ENCODE assay signal across 19 cellular contexts in genomic region chr2:235549735-235550377, GRCh38. TPM values are rescaled to one million over a fixed set of nuclear protein-coding genes. Genes with fewer than 3 reads are reported as not detected.
DNase-seq lines count a peak whose midpoint lies in the region; ATAC-seq, FAIRE-seq and TF ChIP-seq lines count a peak whose summit lies in the region.
"Had no signal": no experiment of that assay in that cellular context is flagged by ENCODE, and none has a peak within 500 bp of the region (broad histone marks: within the 10 kb centered on the region; RNA-seq: fewer than 3 reads in every experiment).

No MANE protein-coding gene starts in this region.

- no peak overlapping the region for H2BK120ac ChIP-seq in H1 (replicated peaks; ENCODE audit: low read depth, low read length)
- H2BK120ac ChIP-seq in trophoblast cell (ENCODE audit: insufficient read depth, low read length, poor library complexity) = no peak overlapping the region

- DNase-seq in H1 (ENCODE audit: low read depth in 1 of 2, low spot score in 2 of 2) (no peak), trophoblast cell (no peak), upper lobe of right lung (peak; percentile 36), SKM-1 (lab: John Stamatoyannopoulos, UW; ENCODE audit: unreplicated experiment) (no peak)
- DNase-seq in stimulated activated CD4-positive, alpha-beta T cell treated with anti-CD3 and anti-CD28 coated beads, Interleukin-15, amount 100 ng/mL, for 24 hours = no peak
- DNase-seq: Calu3; CD8-positive, alpha-beta T cell; DMS79 treated with DMSO at 0.1 percent for 48 hours; GF-D8; H7 had no signal

- H3K23me2 ChIP-seq in H1 (ENCODE audit: low read depth, low read length) = no peaks in the 10 kb centered on the region

- H4K5ac ChIP-seq in H1 (ENCODE audit: insufficient read length, low read depth, low read length) = no peak overlapping the region

- POLR2A ChIA-PET in H1 (lab: Charles Lee; ENCODE audit: partially characterized antibody) = interaction anchor here (1.9 kb wide), 1 partner anchor 44 kb away, joined by 5 read pairs; no protein-coding TSS in a partner anchor

- H3K79me2 ChIP-seq in H1 (ENCODE audit: control insufficient read depth in 1 of 2, insufficient read depth in 2 of 2, low read length in 2 of 2) (peaks cover 0 to 85% of the 10 kb centered on the region in 2 experiments; a peak in 2 of 4 replicates), trophoblast cell (ENCODE audit: control insufficient read depth, insufficient read depth, low read length, poor library complexity) (peaks cover 7% of the 10 kb centered on the region)

- H3K14ac ChIP-seq in H1 (ENCODE audit: insufficient read length) = no peak overlapping the region
- no peak overlapping the region for H3K14ac ChIP-seq in trophoblast cell (ENCODE audit: low read length)

- H3K18ac ChIP-seq in H1 (ENCODE audit: extremely low read depth, low read length) (no peak overlapping the region), trophoblast cell (ENCODE audit: low read length) (no peak overlapping the region)

- H3K27ac ChIP-seq in VCaP (0 out of 2 replicates have a peak overlapping the region, but pooled peaks have one; percentile 11), H1 (ENCODE audit: low read depth, low read length) (no peak overlapping the region), trophoblast cell (ENCODE audit: low read depth, low read length) (no peak overlapping the region), upper lobe of right lung (no peak overlapping the region)
- H3K27ac ChIP-seq: BLaER1 treated with 17β-estradiol and CSF1 and Interleukin-3, amounts not matched to agents 10 nM and 100 nM had no signal

- intact Hi-C loops in upper lobe of right lung (cut with DNase I) = no loop called here

- TF ChIP-seq RAD21 in H1 (IDR thresholded peaks at IDR 0.05 in 1 of 2, conservative IDR thresholded peaks at IDR 0.05 in 1 of 2; ENCODE audit: low read depth in 2 of 2, low read length in 2 of 2) = no peak

- TF ChIP-seq CTCF in VCaP (conservative IDR thresholded peaks at IDR 0.05) (no peak), H1 (IDR thresholded peaks at IDR 0.05; ENCODE audit: control extremely low read depth in 1 of 3, insufficient read depth in 1 of 3, low read depth in 1 of 3, low read length in 3 of 3) (no peak), upper lobe of right lung (IDR thresholded peaks at IDR 0.05) (no peak)

- H2AFZ ChIP-seq in H1 (ENCODE audit: low read length) (no peak overlapping the region), trophoblast cell (ENCODE audit: insufficient read depth, low read length, poor library complexity) (no peak overlapping the region)
- H2AFZ ChIP-seq: GM23338 had no signal

- FAIRE-seq in H1 (lab: Jason Lieb, UNC) = no peak
- FAIRE-seq: GM12878, GM19239, HepG2 had no signal

- no peak for TF ChIP-seq EP300 in H1 (IDR thresholded peaks at IDR 0.05; ENCODE audit: borderline replicate concordance in 1 of 2, low read depth in 2 of 2, low read length in 2 of 2)

- H3K79me1 ChIP-seq in H1 (ENCODE audit: low read depth, low read length) (peaks cover 20% of the 10 kb centered on the region), trophoblast cell (ENCODE audit: low read length) (no peaks in the 10 kb centered on the region)

- no peak for TF ChIP-seq POLR2A in H1 (IDR thresholded peaks at IDR 0.05; ENCODE audit: control extremely low read depth in 1 of 2, low read depth in 2 of 2, low read length in 2 of 2)

- H3K4me3 ChIP-seq in H1 (ENCODE audit: extremely low read depth in 1 of 4, insufficient read depth in 2 of 4, low read depth in 3 of 4, low read length in 4 of 4) (no peak overlapping the region), trophoblast cell (ENCODE audit: low read depth, low read length) (no peak overlapping the region), upper lobe of right lung (no peak overlapping the region)
- H3K4me3 ChIP-seq: BLaER1 treated with 17β-estradiol and CSF1 and Interleukin-3, amounts not matched to agents 10 nM and 100 nM; GM12878; GM23338 had no signal

- H2BK12ac ChIP-seq in H1 (ENCODE audit: low read depth, low read length) (no peak overlapping the region), trophoblast cell (ENCODE audit: low read length) (no peak overlapping the region)

- no peak overlapping the region for H4K12ac ChIP-seq in trophoblast cell (ENCODE audit: low read depth, low read length)

- no peak overlapping the region for H3K56ac ChIP-seq in H1 (replicated peaks; ENCODE audit: insufficient read length, low read depth, low read length)

- no peak overlapping the region for H3K4ac ChIP-seq in H1 (replicated peaks; ENCODE audit: insufficient read length, low read depth, low read length)
- peak overlapping the region; percentile 9 for H3K4ac ChIP-seq in trophoblast cell (ENCODE audit: low read depth, low read length)

- CTCF ChIA-PET in H1 (lab: Charles Lee; ENCODE audit: partially characterized antibody) = interaction anchor here (0.6 to 4.0 kb wide), 12 partner anchors 13 to 196 kb away, joined by 3 to 25 read pairs (median 3); no protein-coding TSS in a partner anchor

- H4K8ac ChIP-seq in H1 (ENCODE audit: extremely low read depth, insufficient read depth, low read length) = peak overlapping the region; percentile 72
- H4K8ac ChIP-seq in trophoblast cell (ENCODE audit: low read depth, low read length) = no peak overlapping the region

- no peaks in the 10 kb centered on the region for H3K27me3 ChIP-seq in H1 (replicated peaks in 1 of 4; ENCODE audit: control insufficient read depth in 3 of 4, extremely low read depth in 1 of 4, insufficient read depth in 3 of 4, low read length in 3 of 4)
- no peaks in the 10 kb centered on the region for H3K27me3 ChIP-seq in trophoblast cell (ENCODE audit: insufficient read depth, low read length)
- H3K27me3 ChIP-seq in upper lobe of right lung = no peaks in the 10 kb centered on the region
- H3K27me3 ChIP-seq: BLaER1 treated with 17β-estradiol and CSF1 and Interleukin-3, amounts not matched to agents 10 nM and 100 nM had no signal

- no peak for ATAC-seq in upper lobe of right lung
- no peak for ATAC-seq in GM19395 (IDR thresholded peaks at IDR 0.05; ENCODE audit: unreplicated experiment)
- ATAC-seq: CD8-positive, alpha-beta T cell; GM12878; GM23338; HepG2 had no signal

- H2BK5ac ChIP-seq in H1 (ENCODE audit: low read depth, low read length) (peak overlapping the region; percentile 37), trophoblast cell (ENCODE audit: low read depth, low read length, poor library complexity) (no peak overlapping the region)

- H4K91ac ChIP-seq in H1 (replicated peaks; ENCODE audit: insufficient read length, low read length) (no peak overlapping the region), trophoblast cell (ENCODE audit: low read depth, low read length) (no peak overlapping the region)

- H3K36me3 ChIP-seq in H1 (ENCODE audit: control insufficient read depth in 2 of 4, insufficient read depth in 4 of 4, low read length in 3 of 4) = no peaks in the 10 kb centered on the region
- H3K36me3 ChIP-seq in trophoblast cell (ENCODE audit: control insufficient read depth in 1 of 2, insufficient read depth in 2 of 2, low read length in 2 of 2) = no peaks in the 10 kb centered on the region
- H3K36me3 ChIP-seq in upper lobe of right lung = no peaks in the 10 kb centered on the region
- H3K36me3 ChIP-seq: BLaER1 treated with 17β-estradiol and CSF1 and Interleukin-3, amounts not matched to agents 10 nM and 100 nM had no signal

- H3K9me3 ChIP-seq in H1 (ENCODE audit: insufficient read depth in 2 of 2, low read depth in 1 of 2, low read length in 1 of 2) (no peaks in the 10 kb centered on the region), trophoblast cell (ENCODE audit: insufficient read depth, low read depth, low read length) (no peaks in the 10 kb centered on the region), upper lobe of right lung (no peaks in the 10 kb centered on the region)
- H3K9me3 ChIP-seq: BLaER1 treated with 17β-estradiol and CSF1 and Interleukin-3, amounts not matched to agents 10 nM and 100 nM had no signal

- H3K9ac ChIP-seq in H1 (replicated peaks in 1 of 4; ENCODE audit: extremely low read depth in 1 of 4, low read depth in 3 of 4, low read length in 3 of 4) (no peak overlapping the region), trophoblast cell (ENCODE audit: low read length) (no peak overlapping the region)
- H3K9ac ChIP-seq: BLaER1 treated with 17β-estradiol and CSF1 and Interleukin-3, amounts not matched to agents 10 nM and 100 nM had no signal

- 91% methylated on average over 19 of the region's 19 CpGs; no CpG with 5 or more reads in 1 of the 2 experiments for WGBS in H1 (ENCODE audit: extremely low coverage in 1 of 2, insufficient coverage in 1 of 2, insufficient read length in 1 of 2, insufficient replicate concordance in 2 of 2, low coverage in 1 of 2, low lambda C conversion rate in 2 of 2, missing lambda C conversion rate in 1 of 2), 2 experiments
- no CpG with 5 or more reads among the region's 19 CpGs for WGBS in trophoblast cell (ENCODE audit: extremely low coverage, insufficient coverage, insufficient read length)

- H2BK20ac ChIP-seq in H1 (ENCODE audit: low read length) = no peak overlapping the region

- H3K4me2 ChIP-seq in H1 (ENCODE audit: insufficient read depth in 1 of 2, low read depth in 2 of 2, low read length in 2 of 2) (no peak overlapping the region), trophoblast cell (ENCODE audit: low read length) (no peak overlapping the region)
- H3K4me2 ChIP-seq: BLaER1 treated with 17β-estradiol and CSF1 and Interleukin-3, amounts not matched to agents 10 nM and 100 nM; GM23338 had no signal

- peaks cover 0 to 14% (median 4%) of the 10 kb centered on the region in 4 experiments; a peak in 3 of 7 replicates for H3K4me1 ChIP-seq in H1 (replicated peaks in 1 of 4; ENCODE audit: control insufficient read depth in 3 of 4, insufficient read depth in 4 of 4, low read length in 3 of 4)
- peaks cover 16 to 17% of the 10 kb centered on the region in 2 experiments for H3K4me1 ChIP-seq in trophoblast cell (ENCODE audit: control insufficient read depth in 1 of 2, insufficient read depth in 2 of 2, low read length in 2 of 2)
- peaks cover 29% of the 10 kb centered on the region for H3K4me1 ChIP-seq in upper lobe of right lung

- no peak overlapping the region for H2AK5ac ChIP-seq in H1 (ENCODE audit: low read depth, low read length)
- H2AK5ac ChIP-seq in trophoblast cell (ENCODE audit: low read length) = no peak overlapping the region

- H4K20me1 ChIP-seq in H1 (replicated peaks in 1 of 2; ENCODE audit: control insufficient read depth in 1 of 2, insufficient read depth in 2 of 2, low read length in 2 of 2) = peaks cover 2 to 38% of the 10 kb centered on the region in 2 experiments

- H2BK15ac ChIP-seq in H1 (ENCODE audit: low read length) = no peak overlapping the region

- H3K23ac ChIP-seq in H1 (ENCODE audit: insufficient read length) (no peak overlapping the region), trophoblast cell (ENCODE audit: low read length) (no peak overlapping the region)

RNA-seq across cellular contexts. Expression of gene AGAP1, which starts 56.0 kb away (rescaled TPM):
- 39.4 and 40.5 TPM in 2 replicates for total RNA-seq in H1 (2021; fragmentation: NEBNext Ultra II Directional; extraction: Animal tissue kit (Norgen Biotek cat#: 25700))
- polyA plus RNA-seq in H1 (2011; rRNA removed) = 18.1 and 19.4 TPM in 2 replicates
- polyA plus RNA-seq in H1 (2011; cell fraction: cytosol; rRNA removed) = 16.7 TPM
- polyA plus RNA-seq in H1 (2011; cell fraction: nucleus; rRNA removed) = 35.0 TPM
- polyA plus RNA-seq in H1 (2012, experiment 1 of 2) = 14.0 to 20.9 TPM (median 18.1 TPM) in 4 replicates
- 7.8 TPM for polyA plus RNA-seq in H1 (2012, experiment 2 of 2)
- polyA plus RNA-seq in H1 (2013, experiment 1 of 2) = 15.0 TPM
- polyA plus RNA-seq in H1 (2013, experiment 2 of 2) = 14.7 TPM
- polyA minus RNA-seq in H1 (2011; rRNA and poly(A)+ RNA removed) = 84.6 and 95.9 TPM in 2 replicates
- polyA minus RNA-seq in H1 (2011; cell fraction: cytosol; rRNA and poly(A)+ RNA removed) = 24.8 TPM
- 90.8 TPM for polyA minus RNA-seq in H1 (2011; cell fraction: nucleus; rRNA and poly(A)+ RNA removed)
- polyA plus RNA-seq in trophoblast cell (2013) = 17.8 and 18.9 TPM in 2 replicates
- 33.4 TPM for total RNA-seq in upper lobe of right lung
- total RNA-seq: B cell had no signal
- polyA plus RNA-seq: IgD-negative memory B cell had no signal
